ENCODE assay signal across 8 cellular contexts in genomic region chr9:91192785-91193657, GRCh38.
A peak's percentile ranks its signal among the peaks of the same experiment; 100 is the strongest.
DNase-seq lines count a peak whose midpoint lies in the region; ATAC-seq, FAIRE-seq and TF ChIP-seq lines count a peak whose summit lies in the region.

No MANE protein-coding gene starts in this region.

- H3K27ac ChIP-seq in A549 (peak overlapping the region; percentile 80 to 94), neural cell (ENCODE audit: low read length) (no peak overlapping the region)

- peaks cover 40% of the 10 kb centered on the region for H3K4me1 ChIP-seq in A549

- FAIRE-seq in A549 (lab: Jason Lieb, UNC) = no peak
- FAIRE-seq in RCC 7860 (lab: Jason Lieb, UNC) = peak; percentile 88

- H4K20me1 ChIP-seq in neural cell (ENCODE audit: insufficient read depth) = no peaks in the 10 kb centered on the region

- H3K9me3 ChIP-seq in A549 = peaks cover 7% of the 10 kb centered on the region; the same call in 1 of the 3 replicates
- no peaks in the 10 kb centered on the region for H3K9me3 ChIP-seq in neural cell (ENCODE audit: low read length)

- H3K9ac ChIP-seq in neural cell (ENCODE audit: low read length) = peak overlapping the region; percentile 49

- H3K9me2 ChIP-seq in neural cell (ENCODE audit: insufficient read depth, low read length) = no peaks in the 10 kb centered on the region

- no peaks in the 10 kb centered on the region for H3K79me2 ChIP-seq in neural cell (replicated peaks; ENCODE audit: insufficient read depth, low read length)

- POLR2A ChIA-PET in A549 (lab: Yijun Ruan, JAX) = interaction anchor here (0.7 to 1.5 kb wide), 7 partner anchors 9 to 233 kb away, joined by 3 to 7 read pairs (median 4); partner anchors contain the start of gene NFIL3

- ATAC-seq in A549 = peak; percentile 84 to 85
- ATAC-seq in GM18870 (IDR thresholded peaks at IDR 0.05; ENCODE audit: unreplicated experiment) = peak; percentile 13
- ATAC-seq in HG03521 (IDR thresholded peaks at IDR 0.05; ENCODE audit: unreplicated experiment) = peak; percentile 31
- ATAC-seq in stimulated activated naive CD8-positive, alpha-beta T cell treated with anti-CD3 and anti-CD28 coated beads, Interleukin-15, Interleukin-2, amounts not matched to agents 100 U/mL and 50 U/mL, for 24 hours = peak; percentile 86

- CTCF ChIA-PET in A549 (lab: Yijun Ruan, JAX) = interaction anchor here (0.9 to 2.1 kb wide), 5 partner anchors 9 to 278 kb away, joined by 3 to 8 read pairs (median 4); partner anchors contain the start of gene NFIL3

- WGBS in A549 (ENCODE audit: missing lambda C conversion rate) = 2% methylated on average over 41 of the region's 42 CpGs

- no peaks in the 10 kb centered on the region for H3K36me3 ChIP-seq in neural cell (ENCODE audit: insufficient read depth, low read length)

- DNase-seq in A549 (ENCODE audit: low read depth in 1 of 2, low spot score in 1 of 2) (peak; percentile 95 to 96), RCC 7860 (ENCODE audit: low spot score) (peak; percentile 99), foreskin fibroblast (peak; percentile 99 to 100)
- DNase-seq in activated T-helper 9 cell treated with anti-CD3 and anti-CD28 coated beads, Interleukin-2, amount 50 U/mL, for 16 hours (ENCODE audit: low read depth) = peak; percentile 61
- peak; percentile 86 for DNase-seq in stimulated activated naive CD8-positive, alpha-beta T cell treated with anti-CD3 and anti-CD28 coated beads, Interleukin-15, Interleukin-2, amounts not matched to agents 100 U/mL and 50 U/mL, for 24 hours

- TF ChIP-seq CTCF in A549 (IDR thresholded peaks at IDR 0.05) (peak; percentile 19; the same call in 1 of the 3 replicates), foreskin fibroblast (IDR thresholded peaks at IDR 0.05; ENCODE audit: low read depth, low read length) (no peak), neural cell (IDR thresholded peaks at IDR 0.05; ENCODE audit: poor library complexity, severe bottlenecking) (no peak)

- H3K27me3 ChIP-seq in neural cell (ENCODE audit: insufficient read depth, low read depth, low read length) = peaks cover 20% of the 10 kb centered on the region

- TF ChIP-seq POLR2A in A549 (IDR thresholded peaks at IDR 0.05; ENCODE audit: low read length) = no peak

- TF ChIP-seq RAD21 in A549 (conservative IDR thresholded peaks at IDR 0.05 in 1 of 2, IDR thresholded peaks at IDR 0.05 in 1 of 2) (peak; percentile 6 to 62; a peak in 4 of 5 replicates), neural cell (conservative IDR thresholded peaks at IDR 0.05) (no peak)

- peak; percentile 59 to 91; a peak in 3 of 5 replicates for TF ChIP-seq EP300 in A549 (IDR thresholded peaks at IDR 0.05)
- no peak for TF ChIP-seq EP300 in neural cell (conservative IDR thresholded peaks at IDR 0.05; ENCODE audit: poor library complexity, severe bottlenecking)

- H3K4me2 ChIP-seq in A549 (peak overlapping the region; percentile 88), neural cell (ENCODE audit: low read length) (peak overlapping the region; percentile 69)

- H2AFZ ChIP-seq in neural cell (ENCODE audit: low read depth, low read length) = no peak overlapping the region

- H3K4me3 ChIP-seq in A549 = peak overlapping the region; percentile 40
- peak overlapping the region; percentile 34 to 47 for H3K4me3 ChIP-seq in foreskin fibroblast (ENCODE audit: low read depth in 1 of 2, low read length in 2 of 2)
- peak overlapping the region; percentile 69 for H3K4me3 ChIP-seq in neural cell (ENCODE audit: low read length)

- H3F3A ChIP-seq in neural cell (ENCODE audit: insufficient read depth, low read length, poor library complexity, severe bottlenecking) = peaks cover 3% of the 10 kb centered on the region

TF ChIP-seq in A549, 52 proteins besides CTCF, POLR2A, EP300 and RAD21 (continues in another document):
- TF ChIP-seq CBX2 (IDR thresholded peaks at IDR 0.05; ENCODE audit: borderline replicate concordance, low read depth) (no peak), TFCP2L1 (CRISPR knock-in tag; IDR thresholded peaks at IDR 0.05) (no peak), TP53 (CRISPR knock-in tag; IDR thresholded peaks at IDR 0.05) (no peak), MAX (IDR thresholded peaks at IDR 0.05) (peak; percentile 87), JUNB (IDR thresholded peaks at IDR 0.05) (peak; percentile 85), NPAS2 (CRISPR knock-in tag; IDR thresholded peaks at IDR 0.05; ENCODE audit: borderline replicate concordance) (peak; percentile 43; the same call in 1 of the 2 replicates), HES2 (IDR thresholded peaks at IDR 0.05) (peak; percentile 22; the same call in 1 of the 2 replicates), CEBPB (IDR thresholded peaks at IDR 0.05) (peak; percentile 64 to 79; a peak in 3 of 4 replicates), BCL3 (IDR thresholded peaks at IDR 0.05) (peak; percentile 60; the same call in 1 of the 3 replicates), FOSL2 (IDR thresholded peaks at IDR 0.05) (peak; percentile 87), FOSL2 (CRISPR knock-in tag; IDR thresholded peaks at IDR 0.05) (peak; percentile 95), CHD2 (IDR thresholded peaks at IDR 0.05; ENCODE audit: low read length, partially characterized antibody) (peak; percentile 40), RNF2 (IDR thresholded peaks at IDR 0.05; ENCODE audit: borderline replicate concordance, low read depth) (no peak)

TF ChIP-seq in neural cell, 6 proteins besides CTCF, POLR2A, EP300 and RAD21:
- TF ChIP-seq EZH2 (IDR thresholded peaks at IDR 0.05; ENCODE audit: borderline replicate concordance, insufficient read depth, low read length, poor library complexity, severe bottlenecking) (no peak), POLR2AphosphoS5 (IDR thresholded peaks at IDR 0.05) (no peak), SMC3 (conservative IDR thresholded peaks at IDR 0.05; ENCODE audit: poor library complexity) (no peak), TAF1 (IDR thresholded peaks at IDR 0.05; ENCODE audit: low read depth) (no peak), REST (IDR thresholded peaks at IDR 0.05; ENCODE audit: borderline replicate concordance) (no peak), MXI1 (conservative IDR thresholded peaks at IDR 0.05; ENCODE audit: poor library complexity, severe bottlenecking) (no peak)

Comparison
In these comparisons a context has a peak if more than half of its experiments do, and no peak if none do; other contexts are left out.
1. ATAC-seq: peak in every context shown above with its lines; median percentile 86 in stimulated activated naive CD8-positive, alpha-beta T cell treated with anti-CD3 and anti-CD28 coated beads, Interleukin-15, Interleukin-2, amounts not matched to agents 100 U/mL and 50 U/mL, for 24 hours; 84 in A549; 31 in HG03521; 13 in GM18870.